15 cellular contexts compared by ENCODE assay signal in genomic region chr14:93751946-93752660, GRCh38. TPM values are rescaled to one million over a fixed set of nuclear protein-coding genes. Genes with fewer than 3 reads are reported as not detected.
DNase-seq lines count a peak whose midpoint lies in the region; ATAC-seq, FAIRE-seq and TF ChIP-seq lines count a peak whose summit lies in the region.
"Had no signal": no experiment of that assay in that cellular context is flagged by ENCODE, and none has a peak within 500 bp of the region (broad histone marks: within the 10 kb centered on the region; RNA-seq: fewer than 3 reads in every experiment).

No MANE protein-coding gene starts in this region.

- peak overlapping the region; percentile 87 for H3K27ac Mint-ChIP-seq in nephron progenitor cell
- H3K27ac Mint-ChIP-seq in activated naive CD4-positive, alpha-beta T cell treated with anti-CD3 and anti-CD28 coated beads, Interleukin-2, amount 10 ng/mL, durations not matched to agents 7 days and 5 days: no peak overlapping the region

- no peak overlapping the region for H3K4me3 ChIP-seq in cardiac muscle cell
- no peak overlapping the region for H3K4me3 ChIP-seq in H1 (ENCODE audit: extremely low read depth in 1 of 4, insufficient read depth in 2 of 4, low read depth in 3 of 4, low read length in 4 of 4)
- H3K4me3 ChIP-seq in OCI-LY7 (ENCODE audit: low read depth, low read length, poor library complexity, severe bottlenecking): no peak overlapping the region
- H3K4me3 ChIP-seq: A549, GM12878, GM23248 had no signal

- CTCF ChIA-PET in H1 (lab: Charles Lee; ENCODE audit: partially characterized antibody): interaction anchor here (0.6 to 1.6 kb wide), 4 partner anchors 17 to 123 kb away, joined by 3 to 4 read pairs (median 3); no protein-coding TSS in a partner anchor
- CTCF ChIA-PET in activated naive CD4-positive, alpha-beta T cell treated with anti-CD3 and anti-CD28 coated beads, Interleukin-2, amount 10 ng/mL, durations not matched to agents 7 days and 5 days (lab: Charles Lee): no interaction called here
- CTCF ChIA-PET in OCI-LY7 (lab: Charles Lee; ENCODE audit: unreplicated experiment): no interaction called here

- H3K23me2 ChIP-seq in H1 (ENCODE audit: low read depth, low read length): peaks cover 7% of the 10 kb centered on the region; the same call in 1 of the 2 replicates

- H2BK120ac ChIP-seq in H1 (replicated peaks; ENCODE audit: low read depth, low read length): peak overlapping the region; percentile 58

- H3K4me2 ChIP-seq in H1 (ENCODE audit: insufficient read depth in 1 of 2, low read depth in 2 of 2, low read length in 2 of 2) (no peak overlapping the region), OCI-LY7 (ENCODE audit: low read length) (no peak overlapping the region)
- H3K4me2 ChIP-seq: A549 had no signal

- no peak for FAIRE-seq in H1 (lab: Jason Lieb, UNC)
- FAIRE-seq: A549, GM12878, GM18507 had no signal

- no peaks in the 10 kb centered on the region for H3K36me3 Mint-ChIP-seq in nephron progenitor cell (ENCODE audit: low read depth)
- no peaks in the 10 kb centered on the region for H3K36me3 Mint-ChIP-seq in activated naive CD4-positive, alpha-beta T cell treated with anti-CD3 and anti-CD28 coated beads, Interleukin-2, amount 10 ng/mL, durations not matched to agents 7 days and 5 days

- 91% methylated on average over 19 of the region's 19 CpGs; no CpG with 5 or more reads in 1 of the 2 experiments for WGBS in H1 (ENCODE audit: extremely low coverage in 1 of 2, insufficient coverage in 1 of 2, insufficient read length in 1 of 2, insufficient replicate concordance in 2 of 2, low coverage in 1 of 2, low lambda C conversion rate in 2 of 2, missing lambda C conversion rate in 1 of 2), 2 experiments

- H3K4me1 ChIP-seq in cardiac muscle cell (ENCODE audit: low read depth) (peaks cover 51% of the 10 kb centered on the region), H1 (replicated peaks in 1 of 4; ENCODE audit: control insufficient read depth in 3 of 4, insufficient read depth in 4 of 4, low read length in 3 of 4) (peaks cover 0 to 3% (median 0%) of the 10 kb centered on the region in 4 experiments; a peak in 1 of 7 replicates), OCI-LY7 (ENCODE audit: insufficient read depth, low read length, poor library complexity, severe bottlenecking) (no peaks in the 10 kb centered on the region)
- H3K4me1 ChIP-seq: A549 had no signal

- no TSS peak for BruUV-seq in OCI-LY7 (replicated peaks; lab: Mats Ljungman, UMichigan)

- intact Hi-C loops in left cardiac atrium (cut with DNase I): no loop called here
- intact Hi-C loops in OCI-LY7 (cut with micrococcal nuclease; ENCODE audit: unreplicated experiment): no loop called here

- TF ChIP-seq CTCF in cardiac muscle cell (IDR thresholded peaks at IDR 0.05; ENCODE audit: low read depth, low read length) (no peak), H1 (IDR thresholded peaks at IDR 0.05; ENCODE audit: control extremely low read depth in 1 of 3, insufficient read depth in 1 of 3, low read depth in 1 of 3, low read length in 3 of 3) (no peak), nephron progenitor cell (IDR thresholded peaks at IDR 0.05) (no peak), OCI-LY7 (conservative IDR thresholded peaks at IDR 0.05; ENCODE audit: low read length) (no peak)

- no peak overlapping the region for H3K56ac ChIP-seq in H1 (replicated peaks; ENCODE audit: insufficient read length, low read depth, low read length)

- peak overlapping the region; percentile 69; the same call in 1 of the 2 replicates for H2BK5ac ChIP-seq in H1 (ENCODE audit: low read depth, low read length)

- no peak overlapping the region for H2BK15ac ChIP-seq in H1 (ENCODE audit: low read length)

- 0 out of 2 replicates have a peak overlapping the region, but pooled peaks have one; percentile 68 for H2BK12ac ChIP-seq in H1 (ENCODE audit: low read depth, low read length)

- H3K9me3 ChIP-seq in cardiac muscle cell (ENCODE audit: low read depth) (no peaks in the 10 kb centered on the region), H1 (ENCODE audit: insufficient read depth in 2 of 2, low read depth in 1 of 2, low read length in 1 of 2) (no peaks in the 10 kb centered on the region), OCI-LY7 (ENCODE audit: low read length) (no peaks in the 10 kb centered on the region)
- H3K9me3 ChIP-seq: A549 had no signal

- no peaks in the 10 kb centered on the region for H3K79me1 ChIP-seq in H1 (ENCODE audit: low read depth, low read length)

- H3K4me3 Mint-ChIP-seq in nephron progenitor cell: no peak overlapping the region
- H3K4me3 Mint-ChIP-seq in activated naive CD4-positive, alpha-beta T cell treated with anti-CD3 and anti-CD28 coated beads, Interleukin-2, amount 10 ng/mL, durations not matched to agents 7 days and 5 days: no peak overlapping the region

- H3K27ac ChIP-seq in cardiac muscle cell (peak overlapping the region; percentile 62), H1 (ENCODE audit: low read depth, low read length) (no peak overlapping the region), temporal lobe (ENCODE audit: low read depth, low read length) (peak overlapping the region; percentile 84), OCI-LY7 (ENCODE audit: low read depth, low read length, poor library complexity, severe bottlenecking) (no peak overlapping the region)
- H3K27ac ChIP-seq: A549, GM23248 had no signal

- no peak overlapping the region for H4K8ac ChIP-seq in H1 (ENCODE audit: extremely low read depth, insufficient read depth, low read length)

- H3K27me3 ChIP-seq in cardiac muscle cell (no peaks in the 10 kb centered on the region), H1 (replicated peaks in 1 of 4; ENCODE audit: control insufficient read depth in 3 of 4, extremely low read depth in 1 of 4, insufficient read depth in 3 of 4, low read length in 3 of 4) (no peaks in the 10 kb centered on the region)

- H3K14ac ChIP-seq in H1 (ENCODE audit: insufficient read length): no peak overlapping the region

- no peak overlapping the region for H4K5ac ChIP-seq in H1 (ENCODE audit: insufficient read length, low read depth, low read length)

- H4K20me1 ChIP-seq in H1 (replicated peaks in 1 of 2; ENCODE audit: control insufficient read depth in 1 of 2, insufficient read depth in 2 of 2, low read length in 2 of 2): peaks cover 0 to 3% of the 10 kb centered on the region in 2 experiments
- H4K20me1 ChIP-seq in OCI-LY7 (ENCODE audit: insufficient read depth, low read length): no peaks in the 10 kb centered on the region

- peak overlapping the region; percentile 23 for H3K4ac ChIP-seq in H1 (replicated peaks; ENCODE audit: insufficient read length, low read depth, low read length)

- POLR2A ChIA-PET in H1 (lab: Charles Lee; ENCODE audit: partially characterized antibody) (no interaction called here), OCI-LY7 (lab: Charles Lee) (interaction anchor here (0.6 kb wide), 1 partner anchor 1511 kb away, joined by 3 read pairs; no protein-coding TSS in a partner anchor)

- DNase-seq in cardiac muscle cell (ENCODE audit: low read depth in 1 of 2, low spot score in 1 of 2): peak in 1 of 2 donors; percentile 54
- DNase-seq in left cardiac atrium: no peak
- DNase-seq in H1 (ENCODE audit: low read depth in 1 of 2, low spot score in 2 of 2): no peak
- no peak for DNase-seq in nephron progenitor cell
- no peak for DNase-seq in activated naive CD4-positive, alpha-beta T cell treated with anti-CD3 and anti-CD28 coated beads, Interleukin-2, amount 10 ng/mL, durations not matched to agents 7 days and 5 days
- DNase-seq in OCI-LY7 (ENCODE audit: low spot score): no peak
- DNase-seq: GM23248, NCI-H1930, NCI-H345, NCI-H526 treated with DMSO at 0.1 percent for 48 hours had no signal

- H2AFZ ChIP-seq in H1 (ENCODE audit: low read length) (no peak overlapping the region), OCI-LY7 (ENCODE audit: low read length) (no peak overlapping the region)
- H2AFZ ChIP-seq: GM23248 had no signal

- H3K18ac ChIP-seq in H1 (ENCODE audit: extremely low read depth, low read length): no peak overlapping the region; the same call in 1 of the 2 replicates

- peak overlapping the region; percentile 44 for H4K91ac ChIP-seq in H1 (replicated peaks; ENCODE audit: insufficient read length, low read length)

- no peak for TF ChIP-seq EP300 in H1 (IDR thresholded peaks at IDR 0.05; ENCODE audit: borderline replicate concordance in 1 of 2, low read depth in 2 of 2, low read length in 2 of 2)

- H3K79me2 ChIP-seq in H1 (ENCODE audit: control insufficient read depth in 1 of 2, insufficient read depth in 2 of 2, low read length in 2 of 2): no peaks in the 10 kb centered on the region
- no peaks in the 10 kb centered on the region for H3K79me2 ChIP-seq in OCI-LY7 (ENCODE audit: insufficient read depth, low read depth, low read length)

- ATAC-seq in left cardiac atrium: no peak
- no peak for ATAC-seq in GM21529 (IDR thresholded peaks at IDR 0.05; ENCODE audit: unreplicated experiment)
- ATAC-seq: A549, GM12878 had no signal

- no peak overlapping the region; a peak in 1 of 7 replicates for H3K9ac ChIP-seq in H1 (replicated peaks in 1 of 4; ENCODE audit: extremely low read depth in 1 of 4, low read depth in 3 of 4, low read length in 3 of 4)
- H3K9ac ChIP-seq: GM23248 had no signal

- peaks cover 35% of the 10 kb centered on the region for H3K4me1 Mint-ChIP-seq in nephron progenitor cell
- no peaks in the 10 kb centered on the region for H3K4me1 Mint-ChIP-seq in activated naive CD4-positive, alpha-beta T cell treated with anti-CD3 and anti-CD28 coated beads, Interleukin-2, amount 10 ng/mL, durations not matched to agents 7 days and 5 days

- no peaks in the 10 kb centered on the region for H3K9me2 ChIP-seq in OCI-LY7 (ENCODE audit: insufficient read depth, low read length)

- no peak for TF ChIP-seq POLR2A in H1 (IDR thresholded peaks at IDR 0.05; ENCODE audit: control extremely low read depth in 1 of 2, low read depth in 2 of 2, low read length in 2 of 2)

- H3K9me3 Mint-ChIP-seq in nephron progenitor cell: peaks cover 4% of the 10 kb centered on the region
- no peaks in the 10 kb centered on the region for H3K9me3 Mint-ChIP-seq in activated naive CD4-positive, alpha-beta T cell treated with anti-CD3 and anti-CD28 coated beads, Interleukin-2, amount 10 ng/mL, durations not matched to agents 7 days and 5 days

- H2BK20ac ChIP-seq in H1 (ENCODE audit: low read length): peak overlapping the region; percentile 29

- H2AK5ac ChIP-seq in H1 (ENCODE audit: low read depth, low read length): no peak overlapping the region

- H3K36me3 ChIP-seq in cardiac muscle cell (no peaks in the 10 kb centered on the region), H1 (ENCODE audit: control insufficient read depth in 2 of 4, insufficient read depth in 4 of 4, low read length in 3 of 4) (no peaks in the 10 kb centered on the region), OCI-LY7 (ENCODE audit: insufficient read depth, low read length) (no peaks in the 10 kb centered on the region)

- no peak overlapping the region for H3K23ac ChIP-seq in H1 (ENCODE audit: insufficient read length)

- H3K27me3 Mint-ChIP-seq in nephron progenitor cell (ENCODE audit: low read depth, poor library complexity): peaks cover 5% of the 10 kb centered on the region
- H3K27me3 Mint-ChIP-seq in activated naive CD4-positive, alpha-beta T cell treated with anti-CD3 and anti-CD28 coated beads, Interleukin-2, amount 10 ng/mL, durations not matched to agents 7 days and 5 days: peaks cover 4% of the 10 kb centered on the region

- TF ChIP-seq RAD21 in H1 (IDR thresholded peaks at IDR 0.05 in 1 of 2, conservative IDR thresholded peaks at IDR 0.05 in 1 of 2; ENCODE audit: low read depth in 2 of 2, low read length in 2 of 2): no peak

RNA-seq across cellular contexts. Expression of gene PRIMA1, which starts 36.2 kb away (rescaled TPM):
- total RNA-seq in cardiac muscle cell: 2.6 and 5.7 TPM in 2 replicates
- 0.53 and 2.1 TPM in 2 replicates for polyA plus RNA-seq in cardiac muscle cell
- 1 to 10 TPM; 3.6 to 3.9 TPM for total RNA-seq in left cardiac atrium
- total RNA-seq in H1 (2021; fragmentation: NEBNext Ultra II Directional; extraction: Animal tissue kit (Norgen Biotek cat#: 25700)): 3.9 and 4.5 TPM in 2 replicates
- 2.8 and 3.6 TPM in 2 replicates for polyA plus RNA-seq in H1 (2011; rRNA removed)
- polyA plus RNA-seq in H1 (2011; cell fraction: cytosol; rRNA removed): 1.8 TPM
- 3.3 TPM for polyA plus RNA-seq in H1 (2011; cell fraction: nucleus; rRNA removed)
- polyA plus RNA-seq in H1 (2012, experiment 1 of 2): 3.0 to 4.3 TPM (median 3.6 TPM) in 4 replicates
- 3.8 TPM for polyA plus RNA-seq in H1 (2012, experiment 2 of 2)
- polyA plus RNA-seq in H1 (2013, experiment 1 of 2): 3.2 TPM
- 3.4 TPM for polyA plus RNA-seq in H1 (2013, experiment 2 of 2)
- 1.8 and 2.8 TPM in 2 replicates for polyA minus RNA-seq in H1 (2011; rRNA and poly(A)+ RNA removed)
- 2.3 TPM for polyA minus RNA-seq in H1 (2011; cell fraction: cytosol; rRNA and poly(A)+ RNA removed)
- 2.1 TPM for polyA minus RNA-seq in H1 (2011; cell fraction: nucleus; rRNA and poly(A)+ RNA removed)
- under 0.01 TPM for total RNA-seq in temporal lobe
- not detected in 2 replicates for total RNA-seq in OCI-LY7 (2014; rRNA removed; shearing (Covaris generic))
- total RNA-seq in OCI-LY7 (2022): not detected in 2 replicates
- total RNA-seq: GM12878 had no signal
- polyA plus RNA-seq: GM12878, GM23248 had no signal

Comparison
In these comparisons a context has a peak if more than half of its experiments do, and no peak if none do; other contexts are left out.
1. H3K27ac ChIP-seq: peak in cardiac muscle cell (single experiment) and temporal lobe (single experiment); none in H1 (single experiment) and OCI-LY7 (single experiment).